ENCODE assay signal across 1 cellular context in genomic region chr6:26383624-26384417, GRCh38.
TF ChIP-seq lines count a peak whose summit lies in the region.

No MANE protein-coding gene starts in this region.

TF ChIP-seq in HEK293, 187 proteins besides CTCF, POLR2A, EP300 and RAD21 (continued from another document and continues in another):
- TF ChIP-seq HIC1 (tag by site-specific recombination; IDR thresholded peaks at IDR 0.05) (peak; percentile 33; the same call in 1 of the 2 replicates), ZNF449 (tag by site-specific recombination; IDR thresholded peaks at IDR 0.05) (no peak), YY2 (tag by site-specific recombination; IDR thresholded peaks at IDR 0.05) (no peak), ZFHX2 (tag by site-specific recombination; conservative IDR thresholded peaks at IDR 0.05) (no peak), ZNF423 (tag by site-specific recombination; IDR thresholded peaks at IDR 0.05) (0 out of 2 replicates have a peak, but pooled peaks have one; percentile 34), ZNF561 (tag by site-specific recombination; IDR thresholded peaks at IDR 0.05; ENCODE audit: borderline replicate concordance) (0 out of 2 replicates have a peak, but pooled peaks have one; percentile 43), ZNF768 (tag by site-specific recombination; IDR thresholded peaks at IDR 0.05) (no peak), PBX3 (CRISPR knock-in tag; IDR thresholded peaks at IDR 0.05) (no peak), ZNF175 (tag by site-specific recombination; IDR thresholded peaks at IDR 0.05) (no peak), ZNF280C (tag by site-specific recombination; IDR thresholded peaks at IDR 0.05) (no peak), ZNF792 (tag by site-specific recombination; IDR thresholded peaks at IDR 0.05) (no peak), ZNF2 (tag by site-specific recombination; IDR thresholded peaks at IDR 0.05) (peak; percentile 71), ZNF654 (tag by site-specific recombination; IDR thresholded peaks at IDR 0.05; ENCODE audit: low read depth) (no peak), ZNF529 (tag by site-specific recombination; IDR thresholded peaks at IDR 0.05; ENCODE audit: insufficient replicate concordance) (no peak), REST (tag by site-specific recombination; IDR thresholded peaks at IDR 0.05) (0 out of 2 replicates have a peak, but pooled peaks have one; percentile 56), OSR2 (tag by site-specific recombination; IDR thresholded peaks at IDR 0.05) (peak; percentile 69; the same call in 1 of the 2 replicates), KLF1 (tag by site-specific recombination; IDR thresholded peaks at IDR 0.05) (0 out of 2 replicates have a peak, but pooled peaks have one; percentile 22), ZBTB7A (tag by site-specific recombination; IDR thresholded peaks at IDR 0.05; ENCODE audit: low read depth) (no peak), ZNF843 (tag by site-specific recombination; IDR thresholded peaks at IDR 0.05) (0 out of 2 replicates have a peak, but pooled peaks have one; percentile 13), GLIS1 (tag by site-specific recombination; IDR thresholded peaks at IDR 0.05) (peak; percentile 70), ZNF664 (tag by site-specific recombination; IDR thresholded peaks at IDR 0.05) (0 out of 2 replicates have a peak, but pooled peaks have one; percentile 27), ZNF76 (tag by site-specific recombination; IDR thresholded peaks at IDR 0.05; ENCODE audit: borderline replicate concordance, low read depth) (0 out of 2 replicates have a peak, but pooled peaks have one; percentile 14), ZNF473 (tag by site-specific recombination; IDR thresholded peaks at IDR 0.05) (no peak), SP7 (tag by site-specific recombination; IDR thresholded peaks at IDR 0.05) (peak; percentile 68), ZNF184 (tag by site-specific recombination; IDR thresholded peaks at IDR 0.05) (0 out of 2 replicates have a peak, but pooled peaks have one; percentile 43), ZBTB17 (tag by site-specific recombination; IDR thresholded peaks at IDR 0.05) (peak; percentile 82), PRDM6 (tag by site-specific recombination; IDR thresholded peaks at IDR 0.05) (peak; percentile 90), ZBTB48 (tag by site-specific recombination; IDR thresholded peaks at IDR 0.05) (peak; percentile 22; the same call in 1 of the 2 replicates), ZNF214 (tag by site-specific recombination; IDR thresholded peaks at IDR 0.05; ENCODE audit: borderline replicate concordance) (no peak), ZNF155 (tag by site-specific recombination; IDR thresholded peaks at IDR 0.05) (no peak), KLF7 (tag by site-specific recombination; IDR thresholded peaks at IDR 0.05; ENCODE audit: borderline replicate concordance) (no peak), ZNF335 (tag by site-specific recombination; conservative IDR thresholded peaks at IDR 0.05) (peak; percentile 20; the same call in 1 of the 2 replicates), KLF9 (tag by site-specific recombination; IDR thresholded peaks at IDR 0.05; ENCODE audit: low read depth) (peak; percentile 19; the same call in 1 of the 2 replicates), GLIS2 (tag by site-specific recombination; IDR thresholded peaks at IDR 0.05) (peak; percentile 33; the same call in 1 of the 2 replicates), SCRT2 (tag by site-specific recombination; IDR thresholded peaks at IDR 0.05) (no peak), ZSCAN30 (tag by site-specific recombination; IDR thresholded peaks at IDR 0.05) (peak; percentile 74; the same call in 1 of the 2 replicates), ZSCAN18 (tag by site-specific recombination; IDR thresholded peaks at IDR 0.05) (no peak), ZNF18 (tag by site-specific recombination; IDR thresholded peaks at IDR 0.05) (no peak), ZNF391 (tag by site-specific recombination; IDR thresholded peaks at IDR 0.05; ENCODE audit: borderline replicate concordance, low read depth) (no peak), ZNF629 (tag by site-specific recombination; IDR thresholded peaks at IDR 0.05) (peak; percentile 84), ZNF202 (tag by site-specific recombination; IDR thresholded peaks at IDR 0.05; ENCODE audit: borderline replicate concordance) (no peak), WT1 (tag by site-specific recombination; IDR thresholded peaks at IDR 0.05) (peak; percentile 94), ZNF394 (tag by site-specific recombination; IDR thresholded peaks at IDR 0.05; ENCODE audit: borderline replicate concordance) (0 out of 2 replicates have a peak, but pooled peaks have one; percentile 30), IKZF3 (tag by site-specific recombination; IDR thresholded peaks at IDR 0.05) (0 out of 2 replicates have a peak, but pooled peaks have one; percentile 47), ZEB2 (tag by site-specific recombination; IDR thresholded peaks at IDR 0.05) (peak; percentile 38; the same call in 1 of the 2 replicates), ZNF600 (tag by site-specific recombination; IDR thresholded peaks at IDR 0.05) (peak; percentile 93), ZNF433 (tag by site-specific recombination; IDR thresholded peaks at IDR 0.05; ENCODE audit: low read depth) (no peak), PRDM1 (tag by site-specific recombination; IDR thresholded peaks at IDR 0.05) (peak; percentile 48), ZFP41 (tag by site-specific recombination; IDR thresholded peaks at IDR 0.05; ENCODE audit: borderline replicate concordance) (no peak), ZNF16 (tag by site-specific recombination; IDR thresholded peaks at IDR 0.05; ENCODE audit: low read depth) (no peak), HOXD13 (CRISPR knock-in tag; IDR thresholded peaks at IDR 0.05; ENCODE audit: borderline replicate concordance) (no peak), ZNF366 (tag by site-specific recombination; conservative IDR thresholded peaks at IDR 0.05) (peak; percentile 92), ZNF624 (tag by site-specific recombination; IDR thresholded peaks at IDR 0.05) (no peak)
